In genomic region chr5:124790261-124790894, GRCh38 we compare ENCODE assay signal across 18 cellular contexts. TPM values are rescaled to one million over a fixed set of nuclear protein-coding genes. Genes with fewer than 3 reads are reported as not detected.
DNase-seq lines count a peak whose midpoint lies in the region; ATAC-seq and TF ChIP-seq lines count a peak whose summit lies in the region.
"Had no signal": no experiment of that assay in that cellular context is flagged by ENCODE, and none has a peak within 500 bp of the region (broad histone marks: within the 10 kb centered on the region; RNA-seq: fewer than 3 reads in every experiment).

No MANE protein-coding gene starts in this region.

- 86 to 89% methylated on average over 3 of the region's 3 CpGs for WGBS in heart right ventricle, 2 donors
- 91% methylated on average over 1 of the region's 3 CpGs for WGBS in mesenchymal stem cell
- WGBS in suprapubic skin: 86% methylated on average over 3 of the region's 3 CpGs

- H3K27ac ChIP-seq in heart right ventricle (no peak overlapping the region), mesenchymal stem cell (ENCODE audit: low read length, poor library complexity, severe bottlenecking) (no peak overlapping the region), suprapubic skin (no peak overlapping the region)
- H3K27ac ChIP-seq: dorsolateral prefrontal cortex, PC-9 had no signal

- ATAC-seq in left cardiac atrium: peak; percentile 34 to 96
- ATAC-seq in heart right ventricle: no peak
- no peak for ATAC-seq in GM21786 (IDR thresholded peaks at IDR 0.05; ENCODE audit: unreplicated experiment)
- ATAC-seq in HG03469 (IDR thresholded peaks at IDR 0.05; ENCODE audit: unreplicated experiment): no peak
- ATAC-seq: activated naive CD8-positive, alpha-beta T cell treated with anti-CD3 and anti-CD28 coated beads, Interleukin-2, amount 50 U/mL, for 24 hours; HCT116; natural killer cell had no signal

- H3K4me2 ChIP-seq in mesenchymal stem cell (ENCODE audit: low read length, poor library complexity, severe bottlenecking): no peak overlapping the region
- H3K4me2 ChIP-seq: PC-9 had no signal

- no peak for TF ChIP-seq POLR2A in suprapubic skin (IDR thresholded peaks at IDR 0.05)

- H3K36me3 ChIP-seq in heart right ventricle: no peaks in the 10 kb centered on the region
- H3K36me3 ChIP-seq in mesenchymal stem cell (ENCODE audit: control insufficient read depth in 1 of 2, insufficient read depth in 2 of 2, low read depth in 1 of 2, low read length in 2 of 2): no peaks in the 10 kb centered on the region
- no peaks in the 10 kb centered on the region for H3K36me3 ChIP-seq in suprapubic skin

- no peak for TF ChIP-seq EP300 in suprapubic skin (IDR thresholded peaks at IDR 0.05)

- H3K14ac ChIP-seq in mesenchymal stem cell (ENCODE audit: low read length in 2 of 2): no peak overlapping the region

- no peak overlapping the region for H3K4me3 ChIP-seq in heart right ventricle
- no peak overlapping the region for H3K4me3 ChIP-seq in choroid plexus epithelial cell (ENCODE audit: low read depth, low read length)
- no peak overlapping the region for H3K4me3 ChIP-seq in mesenchymal stem cell (ENCODE audit: insufficient read depth in 1 of 2, low read depth in 1 of 2, low read length in 2 of 2)
- H3K4me3 ChIP-seq in suprapubic skin: no peak overlapping the region
- H3K4me3 ChIP-seq: dorsolateral prefrontal cortex, PC-9 had no signal

- TF ChIP-seq CTCF in heart right ventricle (IDR thresholded peaks at IDR 0.05) (no peak), choroid plexus epithelial cell (conservative IDR thresholded peaks at IDR 0.05; ENCODE audit: low read depth, low read length) (no peak), suprapubic skin (IDR thresholded peaks at IDR 0.05) (no peak)

- no peak overlapping the region for H3K23ac ChIP-seq in mesenchymal stem cell (ENCODE audit: low read length in 2 of 2)

- no peak overlapping the region for H2BK15ac ChIP-seq in mesenchymal stem cell (ENCODE audit: low read depth, poor library complexity, severe bottlenecking)

- H2BK12ac ChIP-seq in mesenchymal stem cell (ENCODE audit: low read length in 2 of 2): no peak overlapping the region

- H3K9ac ChIP-seq in mesenchymal stem cell (ENCODE audit: low read length): no peak overlapping the region

- no peak overlapping the region for H2AFZ ChIP-seq in mesenchymal stem cell (ENCODE audit: low read depth, low read length)
- H2AFZ ChIP-seq: PC-9 had no signal

- H3K79me1 ChIP-seq in mesenchymal stem cell (replicated peaks; ENCODE audit: low read length, poor library complexity, severe bottlenecking): no peaks in the 10 kb centered on the region

- H3K27me3 ChIP-seq in heart right ventricle (no peaks in the 10 kb centered on the region), mesenchymal stem cell (ENCODE audit: control insufficient read depth in 1 of 2, insufficient read depth in 1 of 2, low read length in 2 of 2) (no peaks in the 10 kb centered on the region), suprapubic skin (no peaks in the 10 kb centered on the region)
- H3K27me3 ChIP-seq: dorsolateral prefrontal cortex had no signal

- no peak overlapping the region for H4K91ac ChIP-seq in mesenchymal stem cell (ENCODE audit: low read length)

- no peak overlapping the region for H2BK5ac ChIP-seq in mesenchymal stem cell (ENCODE audit: low read depth, low read length, poor library complexity, severe bottlenecking)

- no peak overlapping the region for H3K18ac ChIP-seq in mesenchymal stem cell (ENCODE audit: low read depth in 1 of 2, low read length in 2 of 2)

- intact Hi-C loops in left cardiac atrium (cut with DNase I): loop anchor here in 1 of 2 donors (5.0 kb wide), 1 partner anchor 38 kb away; no protein-coding TSS in a partner anchor
- intact Hi-C loops in heart right ventricle (cut with DNase I): no loop called here

- no peak overlapping the region for H3K4ac ChIP-seq in mesenchymal stem cell (ENCODE audit: low read depth in 1 of 2, low read length in 2 of 2)

- DNase-seq in left cardiac atrium: no peak
- DNase-seq in heart right ventricle: no peak
- peak; percentile 62 for DNase-seq in choroid plexus epithelial cell (ENCODE audit: low read depth)
- peak; percentile 33 for DNase-seq in mesenchymal stem cell
- DNase-seq in activated CD4-positive, alpha-beta T cell treated with anti-CD3 and anti-CD28 coated beads, Interleukin-2, amount 50 U/mL, for 4 hours: no peak
- DNase-seq in suprapubic skin (ENCODE audit: low spot score in 2 of 2): no peak
- DNase-seq: 8988T; activated CD4-positive, alpha-beta T cell treated with anti-CD3 and anti-CD28 coated beads for 1 hour; activated naive CD8-positive, alpha-beta T cell treated with anti-CD3 and anti-CD28 coated beads, Interleukin-2, amount 50 U/mL, for 24 hours; CD4-positive, alpha-beta memory T cell; dorsolateral prefrontal cortex; kidney; natural killer cell; NCI-H1092 treated with DMSO at 0.1 percent for 48 hours; PC-9 had no signal

- H3K4me1 ChIP-seq in heart right ventricle (no peaks in the 10 kb centered on the region), mesenchymal stem cell (ENCODE audit: control insufficient read depth, insufficient read depth, low read depth, low read length) (no peaks in the 10 kb centered on the region), suprapubic skin (no peaks in the 10 kb centered on the region)

- H3K9me3 ChIP-seq in heart right ventricle (no peaks in the 10 kb centered on the region), mesenchymal stem cell (ENCODE audit: control insufficient read depth, low read length) (no peaks in the 10 kb centered on the region), suprapubic skin (no peaks in the 10 kb centered on the region)

- H2AK5ac ChIP-seq in mesenchymal stem cell (ENCODE audit: low read length, severe bottlenecking): no peak overlapping the region

- no peak overlapping the region for H4K8ac ChIP-seq in mesenchymal stem cell (ENCODE audit: low read length)

- no peak overlapping the region for H2BK120ac ChIP-seq in mesenchymal stem cell (ENCODE audit: low read depth, low read length)

RNA-seq across cellular contexts. Expression of gene ZNF608, which starts 43.9 kb away (rescaled TPM):
- total RNA-seq in left cardiac atrium (10 to 100 TPM; 21.8 to 28.0 TPM), heart right ventricle (10 to 100 TPM in 9 of 10 donors, 1 to 10 TPM in 1; 9.8 to 22.9 (median 13.1) TPM), suprapubic skin (10 to 100 TPM in 2 of 4 donors, 1 to 10 TPM in 2; 3.9 to 11.9 (median 9.1) TPM)
- polyA plus RNA-seq in heart right ventricle: 10 to 100 TPM in 1 of 2 donors, 1 to 10 TPM in 1; 3.3 to 17.2 TPM
- 29.0 TPM for polyA plus RNA-seq in mesenchymal stem cell (2013, experiment 1 of 2)
- 27.7 TPM for polyA plus RNA-seq in mesenchymal stem cell (2013, experiment 2 of 2)
- total RNA-seq: CD4-positive, alpha-beta memory T cell had no signal
- polyA plus RNA-seq: CD4-positive, alpha-beta memory T cell had no signal

Comparison
In these comparisons a context has a peak if more than half of its experiments do, and no peak if none do; other contexts are left out.
1. ATAC-seq: peak in left cardiac atrium (2 of 2); none in heart right ventricle (0 of 8), GM21786 (single experiment) and HG03469 (single experiment).
2. DNase-seq: peak in choroid plexus epithelial cell (single experiment) and mesenchymal stem cell (single experiment); none in left cardiac atrium (single experiment), heart right ventricle (0 of 2), activated CD4-positive, alpha-beta T cell treated with anti-CD3 and anti-CD28 coated beads, Interleukin-2, amount 50 U/mL, for 4 hours (0 of 2) and suprapubic skin (0 of 2).